1 cellular context compared by ENCODE assay signal in genomic region chr11:62671604-62672528, GRCh38.
A peak's percentile ranks its signal among the peaks of the same experiment; 100 is the strongest.
TF ChIP-seq lines count a peak whose summit lies in the region.

Gene LBHD1 (minus strand): TSS chr11:62672267. CDS start chr11:62670031, 2,236 bp downstream.
Gene UQCC3 (plus strand): TSS chr11:62671673. CDS start chr11:62671746, 73 bp downstream.

TF ChIP-seq in K562, 482 proteins besides CTCF, POLR2A, EP300 and RAD21 (continued from another document and continues in another):
- TF ChIP-seq CHD7 (IDR thresholded peaks at IDR 0.05; ENCODE audit: low read depth, low read length) (no peak), ZBTB1 (CRISPR knock-in tag; IDR thresholded peaks at IDR 0.05; ENCODE audit: borderline replicate concordance, low read depth) (no peak; the same call in 1 of the 2 replicates), NFE2L1 (tag; IDR thresholded peaks at IDR 0.05; ENCODE audit: borderline replicate concordance, low read depth) (no peak), E2F1 (CRISPR knock-in tag; IDR thresholded peaks at IDR 0.05) (no peak; the same call in 1 of the 2 replicates), ID3 (CRISPR knock-in tag; IDR thresholded peaks at IDR 0.05) (no peak), ID3 (tag; IDR thresholded peaks at IDR 0.05) (peak; percentile 43; the same call in 1 of the 2 replicates), HOXB6 (CRISPR knock-in tag; IDR thresholded peaks at IDR 0.05; ENCODE audit: borderline replicate concordance) (no peak), NFXL1 (CRISPR knock-in tag; IDR thresholded peaks at IDR 0.05) (no peak), LARP7 (IDR thresholded peaks at IDR 0.05) (0 out of 2 replicates have a peak, but pooled peaks have one; percentile 15), ARID1B (IDR thresholded peaks at IDR 0.05) (no peak), IRF2 (CRISPR knock-in tag; IDR thresholded peaks at IDR 0.05) (no peak), NCOA6 (IDR thresholded peaks at IDR 0.05) (no peak; the same call in 1 of the 2 replicates), MBD2 (IDR thresholded peaks at IDR 0.05; ENCODE audit: borderline replicate concordance, low read depth) (peak; percentile 77; the same call in 1 of the 2 replicates), MED1 (CRISPR knock-in tag; IDR thresholded peaks at IDR 0.05; ENCODE audit: borderline replicate concordance) (no peak), SMAD3 (CRISPR knock-in tag; conservative IDR thresholded peaks at IDR 0.05) (no peak), ZNF143 (CRISPR knock-in tag; IDR thresholded peaks at IDR 0.05) (no peak), SNRNP70 (optimal IDR thresholded peaks at IDR 0.05; ENCODE audit: low read depth, low read length) (no peak), BACH1 (tag; IDR thresholded peaks at IDR 0.05) (no peak), CREB1 (IDR thresholded peaks at IDR 0.05) (no peak; the same call in 1 of the 2 replicates), CREB1 (CRISPR knock-in tag; IDR thresholded peaks at IDR 0.05) (no peak; the same call in 1 of the 2 replicates), KDM4B (IDR thresholded peaks at IDR 0.05; ENCODE audit: borderline replicate concordance in 2 of 2, low read depth in 1 of 2) (peak in 1 of 2 experiments; percentile 63; a peak in 1 of 4 replicates), NR1H2 (CRISPR knock-in tag; IDR thresholded peaks at IDR 0.05) (no peak), ASH1L (IDR thresholded peaks at IDR 0.05; ENCODE audit: borderline replicate concordance, low read depth, partially characterized antibody) (no peak), RBFOX2 (IDR thresholded peaks at IDR 0.05; ENCODE audit: low read depth, low read length) (peak; percentile 93), KLF16 (IDR thresholded peaks at IDR 0.05) (no peak), CBFA2T3 (IDR thresholded peaks at IDR 0.05) (no peak), RB1 (IDR thresholded peaks at IDR 0.05; ENCODE audit: low read depth) (peak; percentile 58), ZNF277 (CRISPR knock-in tag; IDR thresholded peaks at IDR 0.05; ENCODE audit: borderline replicate concordance) (no peak), TGIF2 (CRISPR knock-in tag; IDR thresholded peaks at IDR 0.05) (no peak), E2F6 (IDR thresholded peaks at IDR 0.05; ENCODE audit: borderline replicate concordance in 1 of 2, extremely low read depth in 1 of 2, insufficient read depth in 1 of 2, insufficient read length in 1 of 2, low read depth in 1 of 2, low read length in 1 of 2, poor library complexity in 1 of 2, severe bottlenecking in 1 of 2) (peak; percentile 58 to 83), ZNF695 (CRISPR knock-in tag; IDR thresholded peaks at IDR 0.05) (peak; percentile 35; the same call in 1 of the 2 replicates)
- TF ChIP-seq, protein P1, sequence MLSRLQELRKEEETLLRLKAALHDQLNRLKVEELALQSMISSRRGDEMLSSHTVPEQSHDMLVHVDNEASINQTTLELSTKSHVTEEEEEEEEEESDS (CRISPR knock-in tag; IDR thresholded peaks at IDR 0.05): no peak
- TF ChIP-seq, protein P2, sequence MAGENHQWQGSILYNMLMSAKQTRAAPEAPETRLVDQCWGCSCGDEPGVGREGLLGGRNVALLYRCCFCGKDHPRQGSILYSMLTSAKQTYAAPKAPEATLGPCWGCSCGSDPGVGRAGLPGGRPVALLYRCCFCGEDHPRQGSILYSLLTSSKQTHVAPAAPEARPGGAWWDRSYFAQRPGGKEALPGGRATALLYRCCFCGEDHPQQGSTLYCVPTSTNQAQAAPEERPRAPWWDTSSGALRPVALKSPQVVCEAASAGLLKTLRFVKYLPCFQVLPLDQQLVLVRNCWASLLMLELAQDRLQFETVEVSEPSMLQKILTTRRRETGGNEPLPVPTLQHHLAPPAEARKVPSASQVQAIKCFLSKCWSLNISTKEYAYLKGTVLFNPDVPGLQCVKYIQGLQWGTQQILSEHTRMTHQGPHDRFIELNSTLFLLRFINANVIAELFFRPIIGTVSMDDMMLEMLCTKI (IDR thresholded peaks at IDR 0.05; ENCODE audit: partially characterized antibody): no peak
- TF ChIP-seq, protein P3, sequence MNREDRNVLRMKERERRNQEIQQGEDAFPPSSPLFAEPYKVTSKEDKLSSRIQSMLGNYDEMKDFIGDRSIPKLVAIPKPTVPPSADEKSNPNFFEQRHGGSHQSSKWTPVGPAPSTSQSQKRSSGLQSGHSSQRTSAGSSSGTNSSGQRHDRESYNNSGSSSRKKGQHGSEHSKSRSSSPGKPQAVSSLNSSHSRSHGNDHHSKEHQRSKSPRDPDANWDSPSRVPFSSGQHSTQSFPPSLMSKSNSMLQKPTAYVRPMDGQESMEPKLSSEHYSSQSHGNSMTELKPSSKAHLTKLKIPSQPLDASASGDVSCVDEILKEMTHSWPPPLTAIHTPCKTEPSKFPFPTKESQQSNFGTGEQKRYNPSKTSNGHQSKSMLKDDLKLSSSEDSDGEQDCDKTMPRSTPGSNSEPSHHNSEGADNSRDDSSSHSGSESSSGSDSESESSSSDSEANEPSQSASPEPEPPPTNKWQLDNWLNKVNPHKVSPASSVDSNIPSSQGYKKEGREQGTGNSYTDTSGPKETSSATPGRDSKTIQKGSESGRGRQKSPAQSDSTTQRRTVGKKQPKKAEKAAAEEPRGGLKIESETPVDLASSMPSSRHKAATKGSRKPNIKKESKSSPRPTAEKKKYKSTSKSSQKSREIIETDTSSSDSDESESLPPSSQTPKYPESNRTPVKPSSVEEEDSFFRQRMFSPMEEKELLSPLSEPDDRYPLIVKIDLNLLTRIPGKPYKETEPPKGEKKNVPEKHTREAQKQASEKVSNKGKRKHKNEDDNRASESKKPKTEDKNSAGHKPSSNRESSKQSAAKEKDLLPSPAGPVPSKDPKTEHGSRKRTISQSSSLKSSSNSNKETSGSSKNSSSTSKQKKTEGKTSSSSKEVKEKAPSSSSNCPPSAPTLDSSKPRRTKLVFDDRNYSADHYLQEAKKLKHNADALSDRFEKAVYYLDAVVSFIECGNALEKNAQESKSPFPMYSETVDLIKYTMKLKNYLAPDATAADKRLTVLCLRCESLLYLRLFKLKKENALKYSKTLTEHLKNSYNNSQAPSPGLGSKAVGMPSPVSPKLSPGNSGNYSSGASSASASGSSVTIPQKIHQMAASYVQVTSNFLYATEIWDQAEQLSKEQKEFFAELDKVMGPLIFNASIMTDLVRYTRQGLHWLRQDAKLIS (CRISPR knock-in tag; IDR thresholded peaks at IDR 0.05): peak; percentile 72; the same call in 1 of the 2 replicates
- TF ChIP-seq, protein P4, sequence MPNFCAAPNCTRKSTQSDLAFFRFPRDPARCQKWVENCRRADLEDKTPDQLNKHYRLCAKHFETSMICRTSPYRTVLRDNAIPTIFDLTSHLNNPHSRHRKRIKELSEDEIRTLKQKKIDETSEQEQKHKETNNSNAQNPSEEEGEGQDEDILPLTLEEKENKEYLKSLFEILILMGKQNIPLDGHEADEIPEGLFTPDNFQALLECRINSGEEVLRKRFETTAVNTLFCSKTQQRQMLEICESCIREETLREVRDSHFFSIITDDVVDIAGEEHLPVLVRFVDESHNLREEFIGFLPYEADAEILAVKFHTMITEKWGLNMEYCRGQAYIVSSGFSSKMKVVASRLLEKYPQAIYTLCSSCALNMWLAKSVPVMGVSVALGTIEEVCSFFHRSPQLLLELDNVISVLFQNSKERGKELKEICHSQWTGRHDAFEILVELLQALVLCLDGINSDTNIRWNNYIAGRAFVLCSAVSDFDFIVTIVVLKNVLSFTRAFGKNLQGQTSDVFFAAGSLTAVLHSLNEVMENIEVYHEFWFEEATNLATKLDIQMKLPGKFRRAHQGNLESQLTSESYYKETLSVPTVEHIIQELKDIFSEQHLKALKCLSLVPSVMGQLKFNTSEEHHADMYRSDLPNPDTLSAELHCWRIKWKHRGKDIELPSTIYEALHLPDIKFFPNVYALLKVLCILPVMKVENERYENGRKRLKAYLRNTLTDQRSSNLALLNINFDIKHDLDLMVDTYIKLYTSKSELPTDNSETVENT (CRISPR knock-in tag; IDR thresholded peaks at IDR 0.05): peak; percentile 91
